In genomic region chr1:229563701-229564100, GRCh38 we compare ENCODE assay signal across 13 cellular contexts. TPM values are rescaled to one million over a fixed set of nuclear protein-coding genes. Genes with fewer than 3 reads are reported as not detected.
DNase-seq lines count a peak whose midpoint lies in the region; ATAC-seq and TF ChIP-seq lines count a peak whose summit lies in the region.
"Had no signal": no experiment of that assay in that cellular context is flagged by ENCODE, and none has a peak within 500 bp of the region (broad histone marks: within the 10 kb centered on the region; RNA-seq: fewer than 3 reads in every experiment).

No MANE protein-coding gene starts in this region.

- H3K36me3 ChIP-seq in muscle layer of duodenum (ENCODE audit: control insufficient read depth in 1 of 2, insufficient read depth in 2 of 2, low read length in 2 of 2) (no peaks in the 10 kb centered on the region), vagina (no peaks in the 10 kb centered on the region), mammary epithelial cell (ENCODE audit: insufficient read depth, low read length) (no peaks in the 10 kb centered on the region)

- WGBS in mammary epithelial cell (ENCODE audit: low coverage, missing lambda C conversion rate), result 34% methylated on average over 5 of the region's 5 CpGs

- no peak for TF ChIP-seq POLR2A in vagina (IDR thresholded peaks at IDR 0.05)

- peak overlapping the region; percentile 93 for H3K27ac ChIP-seq in muscle layer of duodenum (ENCODE audit: low read length)
- H3K27ac ChIP-seq in vagina, result peak overlapping the region; percentile 37
- H3K27ac ChIP-seq in mammary epithelial cell (ENCODE audit: insufficient read depth, low read depth, low read length), result no peak overlapping the region
- H3K27ac ChIP-seq: VCaP had no signal

- H3K9ac ChIP-seq in mammary epithelial cell (ENCODE audit: insufficient read depth, low read length), result no peak overlapping the region

- H3K27me3 ChIP-seq in muscle layer of duodenum (ENCODE audit: low read depth, low read length) (no peaks in the 10 kb centered on the region), vagina (no peaks in the 10 kb centered on the region), mammary epithelial cell (ENCODE audit: insufficient read depth, low read length) (no peaks in the 10 kb centered on the region)

- no peak for DNase-seq in Right ventricle myocardium superior
- no peak for DNase-seq in cardiac septum (ENCODE audit: low spot score)
- peak; percentile 23 for DNase-seq in dermis blood vessel endothelial cell
- DNase-seq in vagina (ENCODE audit: extremely low spot score in 2 of 2), result no peak
- no peak for DNase-seq in SHP77 treated with DMSO at 0.1 percent for 48 hours (lab: John Stamatoyannopoulos, UW)
- DNase-seq in mesenteric fat pad (ENCODE audit: low spot score), result no peak
- DNase-seq in mammary epithelial cell, result no peak
- DNase-seq: naive thymus-derived CD8-positive, alpha-beta T cell; NCI-H187; stimulated activated naive CD4-positive, alpha-beta T cell had no signal

- no peak overlapping the region for H3K4me2 ChIP-seq in mammary epithelial cell (ENCODE audit: insufficient read depth, low read depth, low read length)

- peaks cover under 1% of the 10 kb centered on the region for H3K79me2 ChIP-seq in mammary epithelial cell (ENCODE audit: insufficient read depth, low read length)

- H3K4me1 ChIP-seq in muscle layer of duodenum (ENCODE audit: control insufficient read depth in 1 of 2, insufficient read depth in 2 of 2, low read length in 2 of 2), result peaks cover 0 to 4% of the 10 kb centered on the region in 2 donors
- H3K4me1 ChIP-seq in vagina, result peaks cover 5% of the 10 kb centered on the region
- peaks cover 4% of the 10 kb centered on the region for H3K4me1 ChIP-seq in mammary epithelial cell (ENCODE audit: insufficient read depth, low read length)

- CTCF ChIA-PET in mammary epithelial cell (lab: Charles Lee; ENCODE audit: low non-redundant PET), result no interaction called here

- peak; percentile 23 for ATAC-seq in Right ventricle myocardium superior (ENCODE audit: poor library complexity)
- ATAC-seq: naive thymus-derived CD8-positive, alpha-beta T cell; Panc1 had no signal

- no TSS peak for BruUV-seq in mammary epithelial cell (replicated peaks; lab: Mats Ljungman, UMichigan)

- no peaks in the 10 kb centered on the region for H3K9me3 ChIP-seq in muscle layer of duodenum (ENCODE audit: control insufficient read depth in 1 of 2, low read length in 2 of 2)
- no peaks in the 10 kb centered on the region for H3K9me3 ChIP-seq in vagina
- no peaks in the 10 kb centered on the region for H3K9me3 ChIP-seq in mammary epithelial cell (replicated peaks; ENCODE audit: insufficient read depth, low read length)

- H2AFZ ChIP-seq in mammary epithelial cell (ENCODE audit: low read depth, low read length), result no peak overlapping the region

- intact Hi-C loops in Right ventricle myocardium superior (cut with DNase I) (no loop called here), cardiac septum (cut with DNase I) (no loop called here), vagina (cut with DNase I) (no loop called here), mammary epithelial cell (cut with micrococcal nuclease) (no loop called here)

- dilution Hi-C loops in mammary epithelial cell (cut with HindIII; ENCODE audit: low sequenced_read_pairs), result loop anchor here (5.0 kb wide), 2 partner anchors 34 to 69 kb away; no protein-coding TSS in a partner anchor

- H3K4me3 ChIP-seq in muscle layer of duodenum (ENCODE audit: low read depth in 1 of 2, low read length in 2 of 2) (peak overlapping the region in 1 of 2 donors; percentile 34), vagina (no peak overlapping the region), mammary epithelial cell (replicated peaks in 1 of 3; ENCODE audit: insufficient read depth in 1 of 3, low read depth in 2 of 3, low read length in 3 of 3) (no peak overlapping the region)

- TF ChIP-seq CTCF in vagina (IDR thresholded peaks at IDR 0.05) (no peak), mammary epithelial cell (conservative IDR thresholded peaks at IDR 0.05 in 1 of 2, IDR thresholded peaks at IDR 0.05 in 1 of 2; ENCODE audit: extremely low read depth in 1 of 2, insufficient read depth in 1 of 2, low read depth in 1 of 2, low read length in 2 of 2) (no peak)

- H4K20me1 ChIP-seq in mammary epithelial cell (ENCODE audit: insufficient read depth, low read length), result no peaks in the 10 kb centered on the region

- in situ Hi-C loops in mammary epithelial cell (cut with MboI; ENCODE audit: low sequenced_read_pairs in 2 of 2), result no loop called here

RNA-seq across cellular contexts. Expression of gene ABCB10, which starts 5.2 kb away (rescaled TPM):
- total RNA-seq in Right ventricle myocardium superior (11.3 TPM), cardiac septum (11.0 TPM), dermis blood vessel endothelial cell (35.7 and 36.8 TPM in 2 replicates), vagina (12.5 TPM), mesenteric fat pad (15.1 TPM), mammary epithelial cell (10 to 100 TPM; 20.2 to 22.7 TPM)
- 10.2 TPM for polyA plus RNA-seq in mammary epithelial cell
- polyA minus RNA-seq in mammary epithelial cell, result 10.1 TPM

RNA-seq across cellular contexts. Expression of gene NUP133, which starts 55.6 kb away (rescaled TPM):
- total RNA-seq in Right ventricle myocardium superior, result 29.5 TPM
- total RNA-seq in cardiac septum, result 24.5 TPM
- 40.0 and 50.0 TPM in 2 replicates for total RNA-seq in dermis blood vessel endothelial cell
- total RNA-seq in vagina, result 38.3 TPM
- 27.9 TPM for total RNA-seq in mesenteric fat pad
- total RNA-seq in mammary epithelial cell, result 10 to 100 TPM; 28.8 to 34.8 TPM
- polyA plus RNA-seq in mammary epithelial cell, result 11.7 TPM
- polyA minus RNA-seq in mammary epithelial cell, result 19.2 TPM
